ENCODE assay signal across 28 cellular contexts in genomic region chr3:78344918-78345317, GRCh38.
"Had no signal": no experiment of that assay in that cellular context is flagged by ENCODE, and none has a peak within 500 bp of the region (broad histone marks: within the 10 kb centered on the region; RNA-seq: fewer than 3 reads in every experiment).

No MANE protein-coding gene starts in this region.

- H3K9me3 ChIP-seq: MG63, SJCRH30 had no signal

- H3K4me1 ChIP-seq: SJCRH30 had no signal

- ATAC-seq: activated CD4-positive, alpha-beta T cell treated with anti-CD3 and anti-CD28 coated beads for 36 hours; activated CD4-positive, CD25-positive, alpha-beta regulatory T cell treated with anti-CD3 and anti-CD28 coated beads, Interleukin-2, amount 50 U/mL, for 24 hours; activated CD8-positive, alpha-beta memory T cell treated with anti-CD3 and anti-CD28 coated beads, Interleukin-2, amount 10 ng/mL, durations not matched to agents 7 days and 5 days had no signal

- H3K9me3 Mint-ChIP-seq: activated naive CD8-positive, alpha-beta T cell treated with anti-CD3 and anti-CD28 coated beads for 36 hours had no signal

- H3K4me1 Mint-ChIP-seq: activated CD4-positive, alpha-beta T cell treated with anti-CD3 and anti-CD28 coated beads for 36 hours; activated CD4-positive, alpha-beta T cell treated with anti-CD3 and anti-CD28 coated beads, Interleukin-2, amount 10 ng/mL, durations not matched to agents 7 days and 5 days; activated CD8-positive, alpha-beta memory T cell treated with anti-CD3 and anti-CD28 coated beads, Interleukin-2, amount 10 ng/mL, durations not matched to agents 7 days and 5 days; activated naive CD8-positive, alpha-beta T cell treated with anti-CD3 and anti-CD28 coated beads for 36 hours had no signal

- H3K36me3 ChIP-seq: brain microvascular endothelial cell, MG63, SJCRH30 had no signal

- DNase-seq: activated CD4-positive, alpha-beta memory T cell treated with anti-CD3 and anti-CD28 coated beads for 36 hours; activated CD4-positive, alpha-beta T cell treated with anti-CD3 and anti-CD28 coated beads for 36 hours; activated CD4-positive, alpha-beta T cell treated with anti-CD3 and anti-CD28 coated beads, Interleukin-2, amount 10 ng/mL, durations not matched to agents 7 days and 5 days; activated CD8-positive, alpha-beta memory T cell treated with anti-CD3 and anti-CD28 coated beads, Interleukin-2, amount 10 ng/mL, durations not matched to agents 7 days and 5 days; activated CD8-positive, alpha-beta memory T cell treated with anti-CD3 and anti-CD28 coated beads, Interleukin-2, amount 50 U/mL, for 48 hours; activated effector memory CD4-positive, alpha-beta T cell treated with Interleukin-2 at 50 U/mL for 16 hours; activated naive CD4-positive, alpha-beta T cell; activated naive CD4-positive, alpha-beta T cell treated with anti-CD3 and anti-CD28 coated beads, Interleukin-2, amount 50 U/mL, for 16 hours; activated naive CD8-positive, alpha-beta T cell treated with anti-CD3 and anti-CD28 coated beads for 36 hours; activated T-cell treated with anti-CD3 and anti-CD28 coated beads, Interleukin-2, amount 50 U/mL, for 48 hours; amniotic stem cell; aorta; brain microvascular endothelial cell; central memory CD4-positive, alpha-beta T cell; Kasumi-1; MG63; MV-4-11; NCI-H1092; NCI-H1436 treated with DMSO at 0.1 percent for 48 hours; NCI-H1694 treated with DMSO at 0.1 percent for 48 hours; NCI-H2029; NCI-H345; NCI-H524 treated with DMSO at 0.1 percent for 48 hours; Right ventricle myocardium superior; SJCRH30; T1000 had no signal

- H3K27me3 ChIP-seq: brain microvascular endothelial cell, MG63, SJCRH30 had no signal

- H3K27me3 Mint-ChIP-seq: activated CD4-positive, alpha-beta memory T cell treated with anti-CD3 and anti-CD28 coated beads for 36 hours; activated CD4-positive, alpha-beta T cell treated with anti-CD3 and anti-CD28 coated beads for 36 hours; activated CD4-positive, alpha-beta T cell treated with anti-CD3 and anti-CD28 coated beads, Interleukin-2, amount 10 ng/mL, durations not matched to agents 7 days and 5 days; activated CD8-positive, alpha-beta memory T cell treated with anti-CD3 and anti-CD28 coated beads, Interleukin-2, amount 10 ng/mL, durations not matched to agents 7 days and 5 days; activated naive CD8-positive, alpha-beta T cell treated with anti-CD3 and anti-CD28 coated beads for 36 hours had no signal

- H3K4me3 Mint-ChIP-seq: activated CD4-positive, alpha-beta memory T cell treated with anti-CD3 and anti-CD28 coated beads for 36 hours; activated CD4-positive, alpha-beta T cell treated with anti-CD3 and anti-CD28 coated beads for 36 hours; activated CD4-positive, alpha-beta T cell treated with anti-CD3 and anti-CD28 coated beads, Interleukin-2, amount 10 ng/mL, durations not matched to agents 7 days and 5 days; activated CD8-positive, alpha-beta memory T cell treated with anti-CD3 and anti-CD28 coated beads, Interleukin-2, amount 10 ng/mL, durations not matched to agents 7 days and 5 days; activated naive CD8-positive, alpha-beta T cell treated with anti-CD3 and anti-CD28 coated beads for 36 hours had no signal

- H3K4me3 ChIP-seq: MG63, SJCRH30, SK-N-MC had no signal

- H3K27ac ChIP-seq: brain microvascular endothelial cell, SJCRH30, SK-N-MC had no signal

- H3K27ac Mint-ChIP-seq: activated CD4-positive, alpha-beta memory T cell treated with anti-CD3 and anti-CD28 coated beads for 36 hours; activated CD4-positive, alpha-beta T cell treated with anti-CD3 and anti-CD28 coated beads for 36 hours; activated CD4-positive, alpha-beta T cell treated with anti-CD3 and anti-CD28 coated beads, Interleukin-2, amount 10 ng/mL, durations not matched to agents 7 days and 5 days; activated CD8-positive, alpha-beta memory T cell treated with anti-CD3 and anti-CD28 coated beads, Interleukin-2, amount 10 ng/mL, durations not matched to agents 7 days and 5 days; activated naive CD8-positive, alpha-beta T cell treated with anti-CD3 and anti-CD28 coated beads for 36 hours had no signal

- H3K36me3 Mint-ChIP-seq: activated CD4-positive, alpha-beta memory T cell treated with anti-CD3 and anti-CD28 coated beads for 36 hours; activated CD8-positive, alpha-beta memory T cell treated with anti-CD3 and anti-CD28 coated beads, Interleukin-2, amount 10 ng/mL, durations not matched to agents 7 days and 5 days; activated naive CD8-positive, alpha-beta T cell treated with anti-CD3 and anti-CD28 coated beads for 36 hours had no signal
